Comparison of ENCODE assay signal across 2 cellular contexts in genomic region chr2:109676346-109676897, GRCh38.
TF ChIP-seq lines count a peak whose summit lies in the region.

No MANE protein-coding gene starts in this region.

TF ChIP-seq in SK-N-SH treated with all-trans-retinoic acid at 6 μM for 48 hours, 23 proteins besides CTCF, POLR2A, EP300 and RAD21 (continued from another document):
- TF ChIP-seq ZC3H10 (CRISPR knock-in tag; IDR thresholded peaks at IDR 0.05) (no peak), BACH2 (CRISPR knock-in tag; IDR thresholded peaks at IDR 0.05; ENCODE audit: borderline replicate concordance) (no peak)

TF ChIP-seq in SK-N-SH, 30 proteins besides CTCF, POLR2A, EP300 and RAD21 (continued from another document):
- TF ChIP-seq IRF3 (IDR thresholded peaks at IDR 0.05; ENCODE audit: low read depth, low read length) (no peak), EZH2phosphoT487 (IDR thresholded peaks at IDR 0.05; ENCODE audit: borderline replicate concordance, low read depth) (no peak), RCOR1 (IDR thresholded peaks at IDR 0.05; ENCODE audit: low read length) (no peak)
